In genomic region chr6:146805546-146806325, GRCh38 we compare ENCODE assay signal across 22 cellular contexts.
"Had no signal": no experiment of that assay in that cellular context is flagged by ENCODE, and none has a peak within 500 bp of the region (broad histone marks: within the 10 kb centered on the region; RNA-seq: fewer than 3 reads in every experiment).

No MANE protein-coding gene starts in this region.

- H3K4me3 ChIP-seq: left ventricle myocardium inferior, lung, mucosa of descending colon, ovary, right atrium auricular region, right lobe of liver, stomach, testis, thyroid gland, transverse colon, upper lobe of left lung, vagina had no signal

- DNase-seq: islet precursor cell; left ventricle myocardium inferior; mesendoderm; midbrain; mucosa of descending colon; naive thymus-derived CD4-positive, alpha-beta T cell; ovary; right lobe of liver; stimulated activated CD4-positive, alpha-beta T cell treated with anti-CD3 and anti-CD28 coated beads, Interleukin-12 subunit alpha, Interleukin-12 subunit beta, amount 100 ng/mL, for 4 hours; stimulated activated CD4-positive, alpha-beta T cell treated with anti-CD3 and anti-CD28 coated beads, Interleukin-15, amount 100 ng/mL, for 24 hours; stimulated activated CD4-positive, alpha-beta T cell treated with anti-CD3 and anti-CD28 coated beads, Interleukin-2, amount 100 ng/mL, for 24 hours; stimulated activated CD4-positive, alpha-beta T cell treated with anti-CD3 and anti-CD28 coated beads, Interleukin-4, amount 100 ng/mL, for 1 hour; stimulated activated naive B cell treated with anti-CD40 and anti-IgM and Interleukin-4, amounts not matched to agents 10 μg/mL and 1 μg/mL and 100 μg/mL, for 72 hours; stimulated activated naive CD8-positive, alpha-beta T cell treated with anti-CD3 and anti-CD28 coated beads, Interleukin-15, Interleukin-2, amounts not matched to agents 100 U/mL and 50 U/mL, for 24 hours; stomach; testis; thyroid gland; transverse colon; upper lobe of left lung had no signal
